10 cellular contexts compared by ENCODE assay signal in the genomic region with DNA sequence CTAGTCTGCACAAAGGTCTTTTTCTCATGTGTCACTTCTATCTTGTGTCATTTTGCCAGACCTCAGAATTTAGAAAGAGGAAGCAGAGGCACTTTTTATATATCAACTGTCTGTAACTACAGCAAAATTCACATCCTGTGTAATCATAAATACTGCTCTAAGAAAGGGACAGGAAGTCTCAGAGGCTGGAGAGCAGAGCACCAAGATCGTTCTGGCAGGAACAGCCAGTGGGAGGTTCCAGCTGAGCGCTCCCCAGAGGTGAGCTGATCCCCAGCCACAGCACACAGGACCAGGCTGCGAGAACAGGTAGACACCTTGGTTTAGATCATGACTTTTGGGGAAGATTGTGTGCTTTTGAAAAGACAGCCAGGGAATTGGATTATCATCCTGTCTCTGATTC. TPM values are rescaled to one million over a fixed set of nuclear protein-coding genes. Genes with fewer than 3 reads are reported as not detected.
A peak's percentile ranks its signal among the peaks of the same experiment; 100 is the strongest.
DNase-seq lines count a peak whose midpoint lies in the region; ATAC-seq, FAIRE-seq and TF ChIP-seq lines count a peak whose summit lies in the region.
"Had no signal": no experiment of that assay in that cellular context is flagged by ENCODE, and none has a peak within 500 bp of the region (broad histone marks: within the 10 kb centered on the region; RNA-seq: fewer than 3 reads in every experiment).

Gene MS4A7, plus strand, starts transcription at position 174 of the 400 bp plus-strand sequence. CDS start 4,610 bp downstream, outside the sequence.

- H3K4me1 ChIP-seq in kidney (ENCODE audit: control insufficient read depth in 1 of 2, insufficient read depth in 1 of 2, low read depth in 1 of 2, low read length in 2 of 2): no peaks in the 10 kb centered on the region

- FAIRE-seq in kidney (lab: Jason Lieb, UNC): no peak

- H3K27ac ChIP-seq in SU-DHL-6 (ENCODE audit: low read depth, low read length): peak within 1 kb of the TSS; percentile 90
- H3K27ac ChIP-seq in kidney (ENCODE audit: low read depth in 2 of 2, low read length in 2 of 2): peak within 1 kb of the TSS in 1 of 2 donors; percentile 20
- H3K27ac ChIP-seq: epithelial cell of prostate had no signal

- H3K4me1 Mint-ChIP-seq in natural killer cell: peaks cover 6 to 9% of the 10 kb centered on the region in 2 donors

- peak; percentile 82 for ATAC-seq in GM19035 (IDR thresholded peaks at IDR 0.05; ENCODE audit: unreplicated experiment)
- peak; percentile 68 for ATAC-seq in HG03045 (IDR thresholded peaks at IDR 0.05; ENCODE audit: unreplicated experiment)
- peak in 2 of 3 donors; percentile 26 to 56 for ATAC-seq in natural killer cell

- no peak within 1 kb of the TSS for H3K27ac Mint-ChIP-seq in natural killer cell

- no peaks in the 10 kb centered on the region; the same call in 1 of the 2 replicates for H3K79me2 ChIP-seq in SU-DHL-6 (ENCODE audit: insufficient read depth, low read length)

- H3K4me2 ChIP-seq in SU-DHL-6 (ENCODE audit: low read depth, low read length, poor library complexity, severe bottlenecking): peak within 1 kb of the TSS; percentile 81

- intact Hi-C loops in natural killer cell (cut with micrococcal nuclease): no loop called here
- intact Hi-C loops in kidney (cut with DNase I): no loop called here

- H3K9ac ChIP-seq in SU-DHL-6 (ENCODE audit: low read length): peak within 1 kb of the TSS; percentile 56
- H3K9ac ChIP-seq in kidney (ENCODE audit: low read length in 2 of 2): no peak within 1 kb of the TSS

- no peaks in the 10 kb centered on the region for H4K20me1 ChIP-seq in SU-DHL-6 (ENCODE audit: low read depth, low read length)

- peak within 1 kb of the TSS; percentile 42 for H3K4me3 ChIP-seq in SU-DHL-6 (ENCODE audit: insufficient read depth, low read length, poor library complexity, severe bottlenecking)
- H3K4me3 ChIP-seq in kidney (ENCODE audit: low read length in 2 of 2): peak within 1 kb of the TSS in 1 of 2 donors; percentile 5

- peaks cover 23% of the 10 kb centered on the region for H3F3A ChIP-seq in SU-DHL-6 (ENCODE audit: insufficient read depth)

- H3K36me3 ChIP-seq in SU-DHL-6 (ENCODE audit: low read length): no peaks in the 10 kb centered on the region
- no peaks in the 10 kb centered on the region for H3K36me3 ChIP-seq in kidney (ENCODE audit: control insufficient read depth in 1 of 2, insufficient read depth in 2 of 2, low read length in 2 of 2)

- peaks cover 0 to 5% of the 10 kb centered on the region in 2 donors for H3K27me3 Mint-ChIP-seq in natural killer cell (ENCODE audit: low read depth in 2 of 2)

- no peaks in the 10 kb centered on the region for H3K27me3 ChIP-seq in SU-DHL-6 (ENCODE audit: low read length)

- TF ChIP-seq CTCF in SU-DHL-6 (IDR thresholded peaks at IDR 0.05; ENCODE audit: insufficient read depth, low read length, poor library complexity, severe bottlenecking) (no peak), natural killer cell (IDR thresholded peaks at IDR 0.05) (no peak), kidney (IDR thresholded peaks at IDR 0.05; ENCODE audit: borderline replicate concordance, extremely low read depth, insufficient read depth) (no peak)

- H3K9me3 Mint-ChIP-seq in natural killer cell: no peaks in the 10 kb centered on the region

- no peaks in the 10 kb centered on the region for H3K9me3 ChIP-seq in SU-DHL-6 (ENCODE audit: insufficient read depth, low read length)
- no peaks in the 10 kb centered on the region for H3K9me3 ChIP-seq in kidney (ENCODE audit: control insufficient read depth in 1 of 2, low read length in 2 of 2)

- no peak within 1 kb of the TSS for H2AFZ ChIP-seq in SU-DHL-6 (ENCODE audit: low read depth, low read length, severe bottlenecking)

- no peak for DNase-seq in natural killer cell
- DNase-seq in stimulated activated naive CD4-positive, alpha-beta T cell (lab: John Stamatoyannopoulos, UW): no peak
- no peak for DNase-seq in H4 (ENCODE audit: low spot score)
- DNase-seq in kidney: no peak
- no peak for DNase-seq in occipital lobe (lab: John Stamatoyannopoulos, UW)

- no peaks in the 10 kb centered on the region for H3K9me2 ChIP-seq in SU-DHL-6 (replicated peaks; ENCODE audit: insufficient read depth, low read length)

- H3K4me3 Mint-ChIP-seq in natural killer cell: peak within 1 kb of the TSS; percentile 43

- H3K36me3 Mint-ChIP-seq in natural killer cell: no peaks in the 10 kb centered on the region

RNA-seq across cellular contexts. Expression of gene MS4A7, which starts in this region (rescaled TPM):
- 10 to 100 TPM in 1 of 3 donors, 1 to 10 TPM in 2; 4.8 to 44.3 (median 8.0) TPM for total RNA-seq in natural killer cell
- not detected in 2 replicates for total RNA-seq in H4 (2014; rRNA removed; shearing (Covaris generic))
- 47.6 TPM for total RNA-seq in kidney
- 7.0 TPM for polyA plus RNA-seq in kidney (ENCODE audit: insufficient read depth, low read depth, low replicate concordance)
- total RNA-seq in occipital lobe: 3.3 TPM
- total RNA-seq: NCI-H460 had no signal
